Comparison of ENCODE assay signal across 24 cellular contexts in genomic region chr12:92640686-92641085, GRCh38.
"Had no signal": no experiment of that assay in that cellular context is flagged by ENCODE, and none has a peak within 500 bp of the region (broad histone marks: within the 10 kb centered on the region; RNA-seq: fewer than 3 reads in every experiment).

No MANE protein-coding gene starts in this region.

- H3K4me3 ChIP-seq: dorsolateral prefrontal cortex, heart left ventricle, lung, pancreas, stomach, thoracic aorta, transverse colon had no signal

- H3K4me1 Mint-ChIP-seq: naive B cell, nephron had no signal

- H3K27me3 ChIP-seq: dorsolateral prefrontal cortex, heart left ventricle, pancreas, stomach, transverse colon had no signal

- H3K27me3 Mint-ChIP-seq: progenitor cell of endocrine pancreas had no signal

- H3K4me1 ChIP-seq: heart left ventricle, pancreas, stomach, transverse colon had no signal

- H3K27ac Mint-ChIP-seq: naive B cell, nephron, progenitor cell of endocrine pancreas had no signal

- DNase-seq: cortex of kidney; dorsolateral prefrontal cortex; effector CD8-positive, alpha-beta T cell; foreskin melanocyte; heart left ventricle; hippocampal formation; left colon; left ventricle myocardium superior; mesenchymal stem cell; midbrain; naive B cell; occipital lobe; pancreas; right cardiac atrium; small intestine; stimulated activated CD4-positive, alpha-beta T cell treated with anti-CD3 and anti-CD28 coated beads, Interleukin-12 subunit alpha, Interleukin-12 subunit beta, amount 100 ng/mL, for 4 hours; stimulated activated naive CD4-positive, alpha-beta T cell; stomach; substantia nigra; transverse colon had no signal

- ATAC-seq: heart left ventricle, left colon, left ventricle myocardium superior, pancreas, right cardiac atrium had no signal

- H3K4me3 Mint-ChIP-seq: naive B cell, nephron had no signal

- H3K27ac ChIP-seq: dorsolateral prefrontal cortex, heart left ventricle, pancreas, stomach, thoracic aorta, transverse colon had no signal

- H3K9me3 ChIP-seq: pancreas, stomach, thoracic aorta, transverse colon had no signal

- H3K36me3 ChIP-seq: heart left ventricle, pancreas, stomach, thoracic aorta, transverse colon had no signal
